ENCODE assay signal across 1 cellular context in genomic region chr16:11299865-11300559, GRCh38.
TF ChIP-seq lines count a peak whose summit lies in the region.

No MANE protein-coding gene starts in this region.

TF ChIP-seq in IMR-90, 13 proteins besides CTCF, POLR2A, EP300 and RAD21:
- TF ChIP-seq NFE2L2 (IDR thresholded peaks at IDR 0.05; ENCODE audit: low read depth, low read length) = no peak
- no peak for TF ChIP-seq RCOR1 (IDR thresholded peaks at IDR 0.05; ENCODE audit: insufficient replicate concordance, low read length)
- no peak for TF ChIP-seq RFX5 (IDR thresholded peaks at IDR 0.05; ENCODE audit: low read depth, low read length)
- no peak for TF ChIP-seq MXI1 (IDR thresholded peaks at IDR 0.05; ENCODE audit: borderline replicate concordance, low read depth, low read length)
- TF ChIP-seq USF2 (IDR thresholded peaks at IDR 0.05; ENCODE audit: low read depth, low read length) = no peak
- no peak for TF ChIP-seq MAFK (IDR thresholded peaks at IDR 0.05; ENCODE audit: low read depth, low read length)
- TF ChIP-seq ELK1 (IDR thresholded peaks at IDR 0.05; ENCODE audit: borderline replicate concordance, low read depth, low read length) = no peak
- TF ChIP-seq MAZ (IDR thresholded peaks at IDR 0.05; ENCODE audit: borderline replicate concordance, low read depth, low read length) = no peak
- no peak for TF ChIP-seq CHD1 (IDR thresholded peaks at IDR 0.05; ENCODE audit: low read depth, low read length)
- no peak for TF ChIP-seq FOS (IDR thresholded peaks at IDR 0.05; ENCODE audit: low read depth, low read length)
- TF ChIP-seq SMC3 (IDR thresholded peaks at IDR 0.05; ENCODE audit: low read depth, low read length) = no peak
- TF ChIP-seq BHLHE40 (IDR thresholded peaks at IDR 0.05; ENCODE audit: low read depth, low read length) = no peak
- no peak for TF ChIP-seq CEBPB (IDR thresholded peaks at IDR 0.05; ENCODE audit: low read depth, low read length)
